In the genomic region with DNA sequence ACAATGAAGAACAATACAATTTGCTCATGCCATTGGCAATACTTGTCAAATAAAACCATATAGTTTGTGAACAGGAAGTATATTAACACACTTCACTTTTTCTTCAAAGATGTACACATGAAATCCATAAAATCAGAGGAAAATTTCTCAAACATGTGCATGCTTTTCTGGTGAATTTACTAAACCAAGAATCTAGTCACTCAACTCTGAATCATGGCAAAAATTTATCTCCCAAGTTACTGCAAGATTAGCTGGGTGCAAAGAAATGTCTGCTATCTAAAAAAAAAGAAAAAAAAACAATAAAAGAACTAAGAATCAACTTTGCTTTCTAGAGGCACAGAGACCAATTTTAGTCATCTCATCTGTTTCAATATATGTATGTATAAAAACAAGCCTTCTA, we compare ENCODE assay signal across 16 cellular contexts.
DNase-seq lines count a peak whose midpoint lies in the region; ATAC-seq, FAIRE-seq and TF ChIP-seq lines count a peak whose summit lies in the region.
"Had no signal": no experiment of that assay in that cellular context is flagged by ENCODE, and none has a peak within 500 bp of the region (broad histone marks: within the 10 kb centered on the region; RNA-seq: fewer than 3 reads in every experiment).

No MANE protein-coding gene starts in this region.

- H3K4me2 ChIP-seq in astrocyte (ENCODE audit: low read length): no peak overlapping the region
- H3K4me2 ChIP-seq: BLaER1 had no signal

- no peaks in the 10 kb centered on the region for H3K27me3 ChIP-seq in astrocyte (ENCODE audit: insufficient read depth, low read length)
- H3K27me3 ChIP-seq: BLaER1 had no signal

- no peak for ATAC-seq in left lobe of liver

- no peak for TF ChIP-seq CTCF in astrocyte (IDR thresholded peaks at IDR 0.05; ENCODE audit: insufficient read depth, low read depth, low read length)

- no peak overlapping the region for H3K4me3 ChIP-seq in astrocyte (ENCODE audit: insufficient read depth, low read depth, low read length)
- H3K4me3 ChIP-seq: BLaER1 had no signal

- H3K36me3 Mint-ChIP-seq in astrocyte (ENCODE audit: low read depth, unreplicated experiment): no peaks in the 10 kb centered on the region
- H3K36me3 Mint-ChIP-seq in T-helper 2 cell treated with Interferon-gamma antibody and Interleukin-4, amounts not matched to agents 5 μg/mL and 100 μg/mL, for 36 hours (ENCODE audit: low read depth): no peaks in the 10 kb centered on the region
- H3K36me3 Mint-ChIP-seq: CD14-positive monocyte; CD4-positive, alpha-beta memory T cell had no signal

- FAIRE-seq in astrocyte (lab: Jason Lieb, UNC): no peak
- FAIRE-seq: H1 had no signal

- H3K9ac ChIP-seq in astrocyte (ENCODE audit: low read length): no peak overlapping the region
- H3K9ac ChIP-seq: BLaER1 had no signal

- H3K27me3 Mint-ChIP-seq in astrocyte (ENCODE audit: low read depth, unreplicated experiment): no peaks in the 10 kb centered on the region
- H3K27me3 Mint-ChIP-seq in T-helper 2 cell treated with Interferon-gamma antibody and Interleukin-4, amounts not matched to agents 5 μg/mL and 100 μg/mL, for 36 hours (ENCODE audit: low read depth): no peaks in the 10 kb centered on the region
- H3K27me3 Mint-ChIP-seq: CD4-positive, alpha-beta memory T cell had no signal

- H3K36me3 ChIP-seq in astrocyte (ENCODE audit: insufficient read depth, low read length): no peaks in the 10 kb centered on the region
- H3K36me3 ChIP-seq: BLaER1 had no signal

- peaks cover 1% of the 10 kb centered on the region for H3K4me1 Mint-ChIP-seq in astrocyte (ENCODE audit: low read depth, unreplicated experiment)
- H3K4me1 Mint-ChIP-seq in T-helper 2 cell treated with Interferon-gamma antibody and Interleukin-4, amounts not matched to agents 5 μg/mL and 100 μg/mL, for 36 hours (ENCODE audit: low read depth): no peaks in the 10 kb centered on the region
- H3K4me1 Mint-ChIP-seq: CD14-positive monocyte; CD4-positive, alpha-beta memory T cell had no signal

- no peaks in the 10 kb centered on the region for H3K79me2 ChIP-seq in astrocyte (ENCODE audit: insufficient read depth, low read length)

- no peak overlapping the region for H3K27ac Mint-ChIP-seq in astrocyte (ENCODE audit: unreplicated experiment)
- no peak overlapping the region for H3K27ac Mint-ChIP-seq in T-helper 2 cell treated with Interferon-gamma antibody and Interleukin-4, amounts not matched to agents 5 μg/mL and 100 μg/mL, for 36 hours
- H3K27ac Mint-ChIP-seq: CD14-positive monocyte; CD4-positive, alpha-beta memory T cell; H9 had no signal

- H4K20me1 ChIP-seq in astrocyte (ENCODE audit: insufficient read depth, low read length): no peaks in the 10 kb centered on the region
- H4K20me1 ChIP-seq: BLaER1 had no signal

- H2AFZ ChIP-seq in astrocyte (ENCODE audit: low read depth, low read length): no peak overlapping the region

- no peak overlapping the region for H3K27ac ChIP-seq in astrocyte (ENCODE audit: low read depth, low read length)
- H3K27ac ChIP-seq: BLaER1 had no signal

- no peak overlapping the region for H3K4me3 Mint-ChIP-seq in astrocyte (ENCODE audit: unreplicated experiment)
- H3K4me3 Mint-ChIP-seq in T-helper 2 cell treated with Interferon-gamma antibody and Interleukin-4, amounts not matched to agents 5 μg/mL and 100 μg/mL, for 36 hours: no peak overlapping the region
- H3K4me3 Mint-ChIP-seq: CD14-positive monocyte; CD4-positive, alpha-beta memory T cell; H9 had no signal

- H3K9me3 Mint-ChIP-seq in astrocyte (ENCODE audit: unreplicated experiment): no peaks in the 10 kb centered on the region
- H3K9me3 Mint-ChIP-seq in T-helper 2 cell treated with Interferon-gamma antibody and Interleukin-4, amounts not matched to agents 5 μg/mL and 100 μg/mL, for 36 hours: no peaks in the 10 kb centered on the region

- H3K9me3 ChIP-seq in astrocyte (ENCODE audit: insufficient read depth, low read depth, low read length): no peaks in the 10 kb centered on the region
- H3K9me3 ChIP-seq: BLaER1 had no signal

- DNase-seq in HS-5 (ENCODE audit: low read depth) (peak; percentile 2), astrocyte (ENCODE audit: low read depth) (peak; percentile 0), iris pigment epithelial cell (ENCODE audit: low read depth) (peak; percentile 0), left lobe of liver (ENCODE audit: low spot score) (no peak), SIG-M5 treated with dmso at 0.1 percent for 504 hours (lab: John Stamatoyannopoulos, UW; ENCODE audit: unreplicated experiment) (no peak), DMS79 (lab: John Stamatoyannopoulos, UW) (no peak)
- no peak for DNase-seq in T-helper 2 cell treated with Interferon-gamma antibody and Interleukin-4, amounts not matched to agents 5 μg/mL and 100 μg/mL, for 36 hours (ENCODE audit: low spot score)
- DNase-seq: 8988T; CD4-positive, alpha-beta memory T cell; DMS153; DMS79 treated with DMSO at 0.1 percent for 48 hours; GF-D8; H9 had no signal

- no peaks in the 10 kb centered on the region for H3K4me1 ChIP-seq in astrocyte (ENCODE audit: insufficient read depth, low read length)
- H3K4me1 ChIP-seq: BLaER1 had no signal

Comparison
In these comparisons a context has a peak if more than half of its experiments do, and no peak if none do; other contexts are left out.
1. DNase-seq: peak in HS-5 (single experiment), astrocyte (single experiment) and iris pigment epithelial cell (single experiment); none in left lobe of liver (single experiment), SIG-M5 treated with dmso at 0.1 percent for 504 hours (single experiment), T-helper 2 cell treated with Interferon-gamma antibody and Interleukin-4, amounts not matched to agents 5 μg/mL and 100 μg/mL, for 36 hours (single experiment) and DMS79 (single experiment).